10 cellular contexts compared by ENCODE assay signal in genomic region chr17:40348136-40348504, GRCh38. TPM values are rescaled to one million over a fixed set of nuclear protein-coding genes. Genes with fewer than 3 reads are reported as not detected.
A peak's percentile ranks its signal among the peaks of the same experiment; 100 is the strongest.
DNase-seq lines count a peak whose midpoint lies in the region; ATAC-seq, FAIRE-seq and TF ChIP-seq lines count a peak whose summit lies in the region.
"Had no signal": no experiment of that assay in that cellular context is flagged by ENCODE, and none has a peak within 500 bp of the region (broad histone marks: within the 10 kb centered on the region; RNA-seq: fewer than 3 reads in every experiment).

No MANE protein-coding gene starts in this region.

- H2AFZ ChIP-seq in H1 (ENCODE audit: low read length) = no peak overlapping the region

- H3K79me2 ChIP-seq in H1 (ENCODE audit: control insufficient read depth in 1 of 2, insufficient read depth in 2 of 2, low read length in 2 of 2) = no peaks in the 10 kb centered on the region; a peak in 1 of 4 replicates

- whole genome bisulfite sequencing in H1 (ENCODE audit: extremely low coverage in 1 of 2, insufficient coverage in 1 of 2, insufficient read length in 1 of 2, insufficient replicate concordance in 2 of 2, low coverage in 1 of 2, low lambda C conversion rate in 2 of 2, missing lambda C conversion rate in 1 of 2), 2 experiments = 35% methylated on average over 5 of the region's 5 CpGs; no CpG with 5 or more reads in 1 of the 2 experiments

- no peak overlapping the region for H2BK20ac ChIP-seq in H1 (ENCODE audit: low read length)

- H3K4me1 Mint-ChIP-seq in nephron = peaks cover 82% of the 10 kb centered on the region

- no peak overlapping the region for H2BK12ac ChIP-seq in H1 (ENCODE audit: low read depth, low read length)

- H3K4me1 ChIP-seq in H1 (replicated peaks in 1 of 4; ENCODE audit: control insufficient read depth in 3 of 4, insufficient read depth in 4 of 4, low read length in 3 of 4) = peaks cover 16 to 66% (median 49%) of the 10 kb centered on the region in 4 experiments
- H3K4me1 ChIP-seq in upper lobe of right lung = peaks cover 68% of the 10 kb centered on the region

- H2BK120ac ChIP-seq in H1 (replicated peaks; ENCODE audit: low read depth, low read length) = no peak overlapping the region

- POLR2A ChIA-PET in H1 (lab: Charles Lee; ENCODE audit: partially characterized antibody) = interaction anchor here (27.8 kb wide), 1 partner anchor 45 kb away, joined by 570 read pairs; the partner anchor contains the start of genes CDC6 and RARA

- H2AK5ac ChIP-seq in H1 (ENCODE audit: low read depth, low read length) = no peak overlapping the region

- no peak for TF ChIP-seq RAD21 in H1 (IDR thresholded peaks at IDR 0.05 in 1 of 2, conservative IDR thresholded peaks at IDR 0.05 in 1 of 2; ENCODE audit: low read depth in 2 of 2, low read length in 2 of 2)

- peak overlapping the region; percentile 86 to 99 (median 90) for H3K27ac Mint-ChIP-seq in nephron

- peak overlapping the region; percentile 77 to 87; a peak in 3 of 4 replicates for H3K4me2 ChIP-seq in H1 (ENCODE audit: insufficient read depth in 1 of 2, low read depth in 2 of 2, low read length in 2 of 2)

- H3K9me3 Mint-ChIP-seq in nephron = no peaks in the 10 kb centered on the region

- FAIRE-seq in H1 (lab: Jason Lieb, UNC) = no peak
- FAIRE-seq: small intestine had no signal

- peaks cover 30% of the 10 kb centered on the region for H3K36me3 Mint-ChIP-seq in nephron (ENCODE audit: low read depth)

- H3K14ac ChIP-seq in H1 (ENCODE audit: insufficient read length) = no peak overlapping the region

- peak; percentile 34 for DNase-seq in left ventricle myocardium superior
- no peak for DNase-seq in cardiac septum (ENCODE audit: low spot score)
- DNase-seq in H1 (ENCODE audit: low read depth in 1 of 2, low spot score in 2 of 2) = no peak
- DNase-seq in upper lobe of right lung = no peak
- DNase-seq in NCI-H524 (lab: John Stamatoyannopoulos, UW) = no peak
- no peak for DNase-seq in activated CD8-positive, alpha-beta memory T cell treated with anti-CD3 and anti-CD28 coated beads, Interleukin-2, amount 50 U/mL, for 4 hours
- no peak for DNase-seq in GM19238 (ENCODE audit: insufficient read length, low spot score)
- DNase-seq: small intestine had no signal

- H3K56ac ChIP-seq in H1 (replicated peaks; ENCODE audit: insufficient read length, low read depth, low read length) = no peak overlapping the region

- no peak for TF ChIP-seq POLR2A in H1 (IDR thresholded peaks at IDR 0.05; ENCODE audit: control extremely low read depth in 1 of 2, low read depth in 2 of 2, low read length in 2 of 2)

- H2BK5ac ChIP-seq in H1 (ENCODE audit: low read depth, low read length) = no peak overlapping the region

- peak overlapping the region; percentile 95 to 98 (median 97) for H3K4me3 Mint-ChIP-seq in nephron

- no peak for TF ChIP-seq CTCF in H1 (IDR thresholded peaks at IDR 0.05; ENCODE audit: control extremely low read depth in 1 of 3, insufficient read depth in 1 of 3, low read depth in 1 of 3, low read length in 3 of 3)
- no peak for TF ChIP-seq CTCF in nephron (IDR thresholded peaks at IDR 0.05; ENCODE audit: unreplicated experiment in 3 of 3)
- no peak for TF ChIP-seq CTCF in upper lobe of right lung (IDR thresholded peaks at IDR 0.05)

- H3K27ac ChIP-seq in H1 (ENCODE audit: low read depth, low read length) (no peak overlapping the region), upper lobe of right lung (peak overlapping the region; percentile 55)
- H3K27ac ChIP-seq: SJSA1 had no signal

- H2BK15ac ChIP-seq in H1 (ENCODE audit: low read length) = no peak overlapping the region

- H4K20me1 ChIP-seq in H1 (replicated peaks in 1 of 2; ENCODE audit: control insufficient read depth in 1 of 2, insufficient read depth in 2 of 2, low read length in 2 of 2) = peaks cover 32 to 52% of the 10 kb centered on the region in 2 experiments

- H4K91ac ChIP-seq in H1 (replicated peaks; ENCODE audit: insufficient read length, low read length) = no peak overlapping the region

- CTCF ChIA-PET in H1 (lab: Charles Lee; ENCODE audit: partially characterized antibody) = interaction anchor here (0.8 to 30.8 kb wide), 6 partner anchors 9 to 1452 kb away, joined by 3 to 1198 read pairs (median 4); partner anchors contain the start of gene RARA

- no peak for TF ChIP-seq EP300 in H1 (IDR thresholded peaks at IDR 0.05; ENCODE audit: borderline replicate concordance in 1 of 2, low read depth in 2 of 2, low read length in 2 of 2)

- H3K23ac ChIP-seq in H1 (ENCODE audit: insufficient read length) = no peak overlapping the region

- H3K4me3 ChIP-seq in H1 (ENCODE audit: extremely low read depth in 1 of 4, insufficient read depth in 2 of 4, low read depth in 3 of 4, low read length in 4 of 4) (peak overlapping the region in 3 of 4 experiments; percentile 6 to 43 (median 7); a peak in 3 of 8 replicates), upper lobe of right lung (no peak overlapping the region)
- H3K4me3 ChIP-seq: SJSA1 had no signal

- no peak overlapping the region for H4K5ac ChIP-seq in H1 (ENCODE audit: insufficient read length, low read depth, low read length)

- H3K23me2 ChIP-seq in H1 (ENCODE audit: low read depth, low read length) = peaks cover 13% of the 10 kb centered on the region; the same call in 1 of the 2 replicates

- no peak overlapping the region for H4K8ac ChIP-seq in H1 (ENCODE audit: extremely low read depth, insufficient read depth, low read length)

- no peak overlapping the region for H3K18ac ChIP-seq in H1 (ENCODE audit: extremely low read depth, low read length)

- H3K27me3 ChIP-seq in H1 (replicated peaks in 1 of 4; ENCODE audit: control insufficient read depth in 3 of 4, extremely low read depth in 1 of 4, insufficient read depth in 3 of 4, low read length in 3 of 4) (peaks cover 15 to 64% (median 50%) of the 10 kb centered on the region in 4 experiments), upper lobe of right lung (no peaks in the 10 kb centered on the region)
- H3K27me3 ChIP-seq: SJSA1 had no signal

- H3K9me3 ChIP-seq in H1 (ENCODE audit: insufficient read depth in 2 of 2, low read depth in 1 of 2, low read length in 1 of 2) = no peaks in the 10 kb centered on the region
- no peaks in the 10 kb centered on the region for H3K9me3 ChIP-seq in upper lobe of right lung
- H3K9me3 ChIP-seq: SJSA1 had no signal

- H3K9ac ChIP-seq in H1 (replicated peaks in 1 of 4; ENCODE audit: extremely low read depth in 1 of 4, low read depth in 3 of 4, low read length in 3 of 4) = no peak overlapping the region

- intact Hi-C loops in left ventricle myocardium superior (cut with micrococcal nuclease) (no loop called here), cardiac septum (cut with DNase I) (no loop called here), upper lobe of right lung (cut with DNase I) (no loop called here)

- no peaks in the 10 kb centered on the region for H3K27me3 Mint-ChIP-seq in nephron (ENCODE audit: low read depth)

- no peak overlapping the region for H3K4ac ChIP-seq in H1 (replicated peaks; ENCODE audit: insufficient read length, low read depth, low read length)

- ATAC-seq in left ventricle myocardium superior (no peak), upper lobe of right lung (no peak)

- H3K79me1 ChIP-seq in H1 (ENCODE audit: low read depth, low read length) = peaks cover 5% of the 10 kb centered on the region; the same call in 1 of the 2 replicates

- H3K36me3 ChIP-seq in H1 (ENCODE audit: control insufficient read depth in 2 of 4, insufficient read depth in 4 of 4, low read length in 3 of 4) (no peaks in the 10 kb centered on the region; a peak in 1 of 8 replicates), upper lobe of right lung (peaks cover 41% of the 10 kb centered on the region)

TF ChIP-seq in H1, 55 proteins besides CTCF, POLR2A, EP300 and RAD21:
- TF ChIP-seq SP1 (IDR thresholded peaks at IDR 0.05; ENCODE audit: low read depth, low read length) (0 out of 2 replicates have a peak, but pooled peaks have one; percentile 19), TCF12 (IDR thresholded peaks at IDR 0.05; ENCODE audit: low read depth, low read length) (0 out of 2 replicates have a peak, but pooled peaks have one; percentile 35), TEAD4 (IDR thresholded peaks at IDR 0.05; ENCODE audit: low read depth, low read length) (no peak), POLR2AphosphoS5 (IDR thresholded peaks at IDR 0.05; ENCODE audit: low read depth, low read length) (peak; percentile 86)
TF ChIP-seq in H1: peak in this region for 3.

RNA-seq across cellular contexts. Expression of gene GJD3, which starts 16.4 kb away (rescaled TPM):
- total RNA-seq in left ventricle myocardium superior = 1.2 TPM
- total RNA-seq in cardiac septum = 2.6 TPM
- total RNA-seq in H1 (2021; fragmentation: NEBNext Ultra II Directional; extraction: Animal tissue kit (Norgen Biotek cat#: 25700)) = 1.4 and 1.9 TPM in 2 replicates
- polyA plus RNA-seq in H1 (2011; rRNA removed) = 0.53 and 0.58 TPM in 2 replicates
- polyA plus RNA-seq in H1 (2011; cell fraction: cytosol; rRNA removed) = 0.66 TPM
- polyA plus RNA-seq in H1 (2011; cell fraction: nucleus; rRNA removed) = 0.90 TPM
- polyA plus RNA-seq in H1 (2012, experiment 1 of 2) = 0.25 TPM in 1 of 4 replicates, not detected in the others
- not detected for polyA plus RNA-seq in H1 (2012, experiment 2 of 2)
- 0.43 TPM for polyA plus RNA-seq in H1 (2013, experiment 1 of 2)
- 0.29 TPM for polyA plus RNA-seq in H1 (2013, experiment 2 of 2)
- polyA minus RNA-seq in H1 (2011; rRNA and poly(A)+ RNA removed) = not detected in 2 replicates
- polyA minus RNA-seq in H1 (2011; cell fraction: cytosol; rRNA and poly(A)+ RNA removed) = 3.2 TPM
- 1.3 TPM for polyA minus RNA-seq in H1 (2011; cell fraction: nucleus; rRNA and poly(A)+ RNA removed)
- 2.8 TPM for total RNA-seq in upper lobe of right lung
- total RNA-seq: SJSA1 had no signal

RNA-seq across cellular contexts. Expression of gene RARA, which starts 39.1 kb away (rescaled TPM):
- 18.6 TPM for total RNA-seq in left ventricle myocardium superior
- total RNA-seq in cardiac septum = 30.7 TPM
- 13.4 and 16.5 TPM in 2 replicates for total RNA-seq in H1 (2021; fragmentation: NEBNext Ultra II Directional; extraction: Animal tissue kit (Norgen Biotek cat#: 25700))
- 4.4 and 7.8 TPM in 2 replicates for polyA plus RNA-seq in H1 (2011; rRNA removed)
- polyA plus RNA-seq in H1 (2011; cell fraction: cytosol; rRNA removed) = 2.5 TPM
- 6.9 TPM for polyA plus RNA-seq in H1 (2011; cell fraction: nucleus; rRNA removed)
- polyA plus RNA-seq in H1 (2012, experiment 1 of 2) = 12.6 to 17.5 TPM (median 16.0 TPM) in 4 replicates
- 13.9 TPM for polyA plus RNA-seq in H1 (2012, experiment 2 of 2)
- 11.2 TPM for polyA plus RNA-seq in H1 (2013, experiment 1 of 2)
- 11.1 TPM for polyA plus RNA-seq in H1 (2013, experiment 2 of 2)
- 2.9 and 6.4 TPM in 2 replicates for polyA minus RNA-seq in H1 (2011; rRNA and poly(A)+ RNA removed)
- 8.4 TPM for polyA minus RNA-seq in H1 (2011; cell fraction: cytosol; rRNA and poly(A)+ RNA removed)
- 6.2 TPM for polyA minus RNA-seq in H1 (2011; cell fraction: nucleus; rRNA and poly(A)+ RNA removed)
- total RNA-seq in upper lobe of right lung = 69.7 TPM
